ENCODE assay signal across 8 cellular contexts in genomic region chr5:87268126-87268969, GRCh38.
DNase-seq lines count a peak whose midpoint lies in the region; ATAC-seq lines count a peak whose summit lies in the region.

No MANE protein-coding gene starts in this region.

- in situ Hi-C loops in ACHN (cut with HindIII; ENCODE audit: low pct_ligation_motif_present, low pct_unique_long_range_greater_than_20kb, low sequenced_read_pairs), result no loop called here

- peak; percentile 35 for ATAC-seq in GM18519 (IDR thresholded peaks at IDR 0.05; ENCODE audit: low FRiP score, unreplicated experiment)
- ATAC-seq in HG03025 (IDR thresholded peaks at IDR 0.05; ENCODE audit: low FRiP score, unreplicated experiment), result peak; percentile 66

- DNase-seq in ACHN (peak; percentile 36), NCI-H69 (lab: John Stamatoyannopoulos, UW) (peak; percentile 89), epidermal melanocyte (ENCODE audit: insufficient read length, low spot score) (peak; percentile 17), midbrain (lab: John Stamatoyannopoulos, UW) (peak; percentile 75)
- DNase-seq in activated CD8-positive, alpha-beta memory T cell treated with anti-CD3 and anti-CD28 coated beads, Interleukin-2, amount 50 U/mL, for 48 hours, result peak; percentile 88
- peak; percentile 24 to 38 for DNase-seq in stimulated activated CD8-positive, alpha-beta memory T cell treated with anti-CD3 and anti-CD28 coated beads, Interleukin-2, amount 100 ng/mL, for 1 hour (ENCODE audit: low read depth in 2 of 2)

Comparison
In these comparisons a context has a peak if more than half of its experiments do, and no peak if none do; other contexts are left out.
1. Peak in every context shown above with its lines: DNase-seq and ATAC-seq.
2. DNase-seq: peak in every context shown above with its lines; median percentile 89 in NCI-H69; 88 in activated CD8-positive, alpha-beta memory T cell treated with anti-CD3 and anti-CD28 coated beads, Interleukin-2, amount 50 U/mL, for 48 hours; 75 in midbrain; 36 in ACHN; 31 in stimulated activated CD8-positive, alpha-beta memory T cell treated with anti-CD3 and anti-CD28 coated beads, Interleukin-2, amount 100 ng/mL, for 1 hour; 17 in epidermal melanocyte.